8 cellular contexts compared by ENCODE assay signal in genomic region chr20:62822788-62823651, GRCh38. TPM values are rescaled to one million over a fixed set of nuclear protein-coding genes. Genes with fewer than 3 reads are reported as not detected.
DNase-seq lines count a peak whose midpoint lies in the region; ATAC-seq lines count a peak whose summit lies in the region.

No MANE protein-coding gene starts in this region.

- CTCF ChIA-PET in activated CD4-positive, alpha-beta memory T cell treated with anti-CD3 and anti-CD28 coated beads, Interleukin-2, amount 10 ng/mL, durations not matched to agents 7 days and 5 days (lab: Charles Lee): interaction anchor here (0.6 to 1.7 kb wide), 13 partner anchors 10 to 216 kb away, joined by 3 to 7 read pairs (median 3); no protein-coding TSS in a partner anchor

- POLR2A ChIA-PET in activated CD4-positive, alpha-beta memory T cell treated with anti-CD3 and anti-CD28 coated beads, Interleukin-2, amount 10 ng/mL, durations not matched to agents 7 days and 5 days (lab: Charles Lee): interaction anchor here (0.9 to 1.3 kb wide), 3 partner anchors 8 to 29 kb away, joined by 3 to 4 read pairs (median 3); no protein-coding TSS in a partner anchor

- peak; percentile 40 for ATAC-seq in GM21825 (IDR thresholded peaks at IDR 0.05; ENCODE audit: unreplicated experiment)
- ATAC-seq in HG03460 (IDR thresholded peaks at IDR 0.05; ENCODE audit: unreplicated experiment): no peak
- no peak for ATAC-seq in HG02884 (IDR thresholded peaks at IDR 0.05; ENCODE audit: unreplicated experiment)
- no peak for ATAC-seq in HG02852 (IDR thresholded peaks at IDR 0.05; ENCODE audit: unreplicated experiment)

- peak; percentile 28 for DNase-seq in DMS153 treated with DMSO at 0.1 percent for 48 hours (lab: John Stamatoyannopoulos, UW; ENCODE audit: unreplicated experiment)
- DNase-seq in NCI-H345 treated with DMSO at 0.1 percent for 48 hours (lab: John Stamatoyannopoulos, UW; ENCODE audit: unreplicated experiment): peak; percentile 62
- DNase-seq in activated CD4-positive, alpha-beta memory T cell treated with anti-CD3 and anti-CD28 coated beads, Interleukin-2, amount 10 ng/mL, durations not matched to agents 7 days and 5 days: peak; percentile 60
- peak; percentile 61 for DNase-seq in kidney tubule cell (ENCODE audit: low spot score)

- peaks cover 6% of the 10 kb centered on the region for H3K27me3 Mint-ChIP-seq in activated CD4-positive, alpha-beta memory T cell treated with anti-CD3 and anti-CD28 coated beads, Interleukin-2, amount 10 ng/mL, durations not matched to agents 7 days and 5 days

- H3K27ac Mint-ChIP-seq in activated CD4-positive, alpha-beta memory T cell treated with anti-CD3 and anti-CD28 coated beads, Interleukin-2, amount 10 ng/mL, durations not matched to agents 7 days and 5 days: no peak overlapping the region

- H3K4me1 Mint-ChIP-seq in activated CD4-positive, alpha-beta memory T cell treated with anti-CD3 and anti-CD28 coated beads, Interleukin-2, amount 10 ng/mL, durations not matched to agents 7 days and 5 days: no peaks in the 10 kb centered on the region

- H3K36me3 Mint-ChIP-seq in activated CD4-positive, alpha-beta memory T cell treated with anti-CD3 and anti-CD28 coated beads, Interleukin-2, amount 10 ng/mL, durations not matched to agents 7 days and 5 days (ENCODE audit: low read depth): no peaks in the 10 kb centered on the region

- no peaks in the 10 kb centered on the region for H3K9me3 Mint-ChIP-seq in activated CD4-positive, alpha-beta memory T cell treated with anti-CD3 and anti-CD28 coated beads, Interleukin-2, amount 10 ng/mL, durations not matched to agents 7 days and 5 days

- H3K4me3 Mint-ChIP-seq in activated CD4-positive, alpha-beta memory T cell treated with anti-CD3 and anti-CD28 coated beads, Interleukin-2, amount 10 ng/mL, durations not matched to agents 7 days and 5 days: no peak overlapping the region

RNA-seq across cellular contexts. Expression of gene COL9A3, which starts 6.2 kb away (rescaled TPM):
- total RNA-seq in activated CD4-positive, alpha-beta memory T cell treated with anti-CD3 and anti-CD28 coated beads, Interleukin-2, amount 10 ng/mL, durations not matched to agents 7 days and 5 days: not detected

RNA-seq across cellular contexts. Expression of gene OGFR, which starts 18.4 kb away (rescaled TPM):
- total RNA-seq in activated CD4-positive, alpha-beta memory T cell treated with anti-CD3 and anti-CD28 coated beads, Interleukin-2, amount 10 ng/mL, durations not matched to agents 7 days and 5 days: 10 to 100 TPM; 71.1 to 73.4 TPM

RNA-seq across cellular contexts. Expression of gene MRGBP, which starts 26.7 kb away (rescaled TPM):
- total RNA-seq in activated CD4-positive, alpha-beta memory T cell treated with anti-CD3 and anti-CD28 coated beads, Interleukin-2, amount 10 ng/mL, durations not matched to agents 7 days and 5 days: 10 to 100 TPM; 14.9 to 15.8 TPM

RNA-seq across cellular contexts. Expression of gene TCFL5, which starts 38.6 kb away (rescaled TPM):
- total RNA-seq in activated CD4-positive, alpha-beta memory T cell treated with anti-CD3 and anti-CD28 coated beads, Interleukin-2, amount 10 ng/mL, durations not matched to agents 7 days and 5 days: 1 to 10 TPM; 6.0 to 6.2 TPM
